ENCODE assay signal across 8 cellular contexts in genomic region chr3:47379488-47379899, GRCh38. TPM values are rescaled to one million over a fixed set of nuclear protein-coding genes. Genes with fewer than 3 reads are reported as not detected.
DNase-seq lines count a peak whose midpoint lies in the region; ATAC-seq, FAIRE-seq and TF ChIP-seq lines count a peak whose summit lies in the region.

No MANE protein-coding gene starts in this region.

- TF ChIP-seq POLR2A in GM12878 (IDR thresholded peaks at IDR 0.05; ENCODE audit: low read depth, low read length) = no peak

- H3K27ac ChIP-seq in heart right ventricle (peak overlapping the region in 6 of 10 donors; percentile 86 to 97 (median 94)), GM12878 (ENCODE audit: control insufficient read depth, insufficient read depth) (peak overlapping the region; percentile 91; the same call in 1 of the 2 replicates), mesenchymal stem cell (ENCODE audit: low read length, poor library complexity, severe bottlenecking) (no peak overlapping the region), urinary bladder (ENCODE audit: low read depth) (no peak overlapping the region)

- intact Hi-C loops in heart right ventricle (cut with DNase I) (no loop called here), left cardiac atrium (cut with DNase I) (no loop called here), GM12878 (cut with micrococcal nuclease; ENCODE audit: unreplicated experiment) (loop anchor here (10.0 kb wide), 1 partner anchor 95 kb away; the partner anchor contains the start of genes KIF9 and KLHL18)

- H3K27me3 ChIP-seq in heart right ventricle = no peaks in the 10 kb centered on the region
- H3K27me3 ChIP-seq in GM12878 (replicated peaks in 1 of 2; ENCODE audit: control insufficient read depth in 2 of 2, insufficient read depth in 2 of 2, low read length in 1 of 2) = no peaks in the 10 kb centered on the region
- no peaks in the 10 kb centered on the region for H3K27me3 ChIP-seq in mesenchymal stem cell (ENCODE audit: control insufficient read depth in 1 of 2, insufficient read depth in 1 of 2, low read length in 2 of 2)

- TF ChIP-seq CTCF in heart right ventricle (IDR thresholded peaks at IDR 0.05) (no peak), GM12878 (IDR thresholded peaks at IDR 0.05 in 2 of 3, conservative IDR thresholded peaks at IDR 0.05 in 1 of 3; ENCODE audit: control insufficient read depth in 2 of 3, extremely low read depth in 1 of 3, insufficient read depth in 1 of 3, low read depth in 3 of 3, low read length in 3 of 3) (no peak)

- no peak overlapping the region for H3K18ac ChIP-seq in mesenchymal stem cell (ENCODE audit: low read depth in 1 of 2, low read length in 2 of 2)

- H2BK120ac ChIP-seq in mesenchymal stem cell (ENCODE audit: low read depth, low read length) = no peak overlapping the region

- no peak overlapping the region for H4K91ac ChIP-seq in mesenchymal stem cell (ENCODE audit: low read length)

- no peak overlapping the region for H2BK12ac ChIP-seq in mesenchymal stem cell (ENCODE audit: low read length in 2 of 2)

- no peak overlapping the region for H2BK15ac ChIP-seq in mesenchymal stem cell (ENCODE audit: low read depth, poor library complexity, severe bottlenecking)

- H3K4me2 ChIP-seq in GM12878 (ENCODE audit: control insufficient read depth, insufficient read depth) (peak overlapping the region; percentile 88), mesenchymal stem cell (ENCODE audit: low read length, poor library complexity, severe bottlenecking) (peak overlapping the region; percentile 68)

- H2AFZ ChIP-seq in GM12878 (ENCODE audit: control insufficient read depth, low read depth, low read length) (no peak overlapping the region), mesenchymal stem cell (ENCODE audit: low read depth, low read length) (no peak overlapping the region)

- 88 to 89% methylated on average over 16 of the region's 16 CpGs for WGBS in heart right ventricle, 2 donors
- 89% methylated on average over 16 of the region's 16 CpGs for WGBS in GM12878 (ENCODE audit: insufficient coverage, insufficient replicate concordance, low lambda C conversion rate, missing lambda C conversion rate)
- 92% methylated on average over 16 of the region's 16 CpGs for WGBS in mesenchymal stem cell
- 90% methylated on average over 16 of the region's 16 CpGs for whole genome bisulfite sequencing in urinary bladder

- no peak for TF ChIP-seq EP300 in GM12878 (IDR thresholded peaks at IDR 0.05; ENCODE audit: borderline replicate concordance in 1 of 2, control insufficient read depth in 1 of 2, low read depth in 2 of 2, low read length in 2 of 2)

- no peak overlapping the region for H4K8ac ChIP-seq in mesenchymal stem cell (ENCODE audit: low read length)

- DNase-seq in heart right ventricle = no peak
- no peak for DNase-seq in left cardiac atrium
- DNase-seq in GM12878 (ENCODE audit: low read depth, low spot score) = no peak
- DNase-seq in mesenchymal stem cell = no peak
- no peak for DNase-seq in ecto neural progenitor cell (ENCODE audit: low spot score)
- no peak for DNase-seq in foreskin melanocyte
- no peak for DNase-seq in NCI-H1417 treated with DMSO at 0.1 percent for 48 hours (lab: John Stamatoyannopoulos, UW)

- H3K79me1 ChIP-seq in mesenchymal stem cell (replicated peaks; ENCODE audit: low read length, poor library complexity, severe bottlenecking) = peaks cover 14% of the 10 kb centered on the region

- no peak overlapping the region for H2BK5ac ChIP-seq in mesenchymal stem cell (ENCODE audit: low read depth, low read length, poor library complexity, severe bottlenecking)

- no peak overlapping the region for H3K23ac ChIP-seq in mesenchymal stem cell (ENCODE audit: low read length in 2 of 2)

- SMC1A ChIA-PET in GM12878 (lab: Charles Lee; ENCODE audit: uncharacterized antibody, unreplicated experiment) = interaction anchor here (0.6 to 1.3 kb wide), 2 partner anchors 14 to 17 kb away, joined by 3 to 5 read pairs; no protein-coding TSS in a partner anchor

- H3K36me3 ChIP-seq in heart right ventricle = no peaks in the 10 kb centered on the region
- no peaks in the 10 kb centered on the region for H3K36me3 ChIP-seq in GM12878 (ENCODE audit: control insufficient read depth in 2 of 2, insufficient read depth in 2 of 2, low read length in 1 of 2)
- peaks cover 0 to 8% of the 10 kb centered on the region in 2 experiments for H3K36me3 ChIP-seq in mesenchymal stem cell (ENCODE audit: control insufficient read depth in 1 of 2, insufficient read depth in 2 of 2, low read depth in 1 of 2, low read length in 2 of 2)
- no peaks in the 10 kb centered on the region for H3K36me3 ChIP-seq in urinary bladder (ENCODE audit: insufficient read depth)

- H2AK5ac ChIP-seq in mesenchymal stem cell (ENCODE audit: low read length, severe bottlenecking) = peak overlapping the region; percentile 44

- BruUV-seq in GM12878 (replicated peaks; lab: Mats Ljungman, UMichigan) = no TSS peak

- no peak overlapping the region for H3K14ac ChIP-seq in mesenchymal stem cell (ENCODE audit: low read length in 2 of 2)

- CTCF ChIA-PET in GM12878 (lab: Yijun Ruan, JAX) = interaction anchor here (1.1 kb wide), 1 partner anchor 470 kb away, joined by 3 read pairs; no protein-coding TSS in a partner anchor

- TF ChIP-seq RAD21 in GM12878 (IDR thresholded peaks at IDR 0.05; ENCODE audit: insufficient read depth, low read depth, low read length) = no peak

- no peak for FAIRE-seq in GM12878 (lab: Jason Lieb, UNC)

- POLR2A ChIA-PET in GM12878 (lab: Charles Lee) = interaction anchor here (0.7 to 1.6 kb wide), 2 partner anchors 68 to 400 kb away, joined by 3 to 5 read pairs; partner anchors contain the start of gene NBEAL2

- H3K9ac ChIP-seq in GM12878 (ENCODE audit: control insufficient read depth, insufficient read depth, low read length) (peak overlapping the region; percentile 93), mesenchymal stem cell (ENCODE audit: low read length) (peak overlapping the region; percentile 99)

- peak overlapping the region in 1 of 2 experiments; percentile 58 for H3K4ac ChIP-seq in mesenchymal stem cell (ENCODE audit: low read depth in 1 of 2, low read length in 2 of 2)

- peaks cover 7 to 48% (median 33%) of the 10 kb centered on the region in 9 donors for H3K4me1 ChIP-seq in heart right ventricle
- H3K4me1 ChIP-seq in GM12878 (ENCODE audit: control insufficient read depth, insufficient read depth, low read length) = peaks cover 18% of the 10 kb centered on the region
- H3K4me1 ChIP-seq in mesenchymal stem cell (ENCODE audit: control insufficient read depth, insufficient read depth, low read depth, low read length) = peaks cover 13% of the 10 kb centered on the region
- H3K4me1 ChIP-seq in urinary bladder (ENCODE audit: insufficient read depth) = peaks cover 1% of the 10 kb centered on the region

- ATAC-seq in heart right ventricle (no peak), left cardiac atrium (no peak), GM12878 (no peak)

- no peaks in the 10 kb centered on the region for H4K20me1 ChIP-seq in GM12878 (ENCODE audit: control insufficient read depth, insufficient read depth)

- in situ Hi-C loops in GM12878 (cut with MboI) = loop anchor here (10.0 kb wide), 1 partner anchor 665 kb away; the partner anchor contains the start of gene PRSS50

- H3K4me3 ChIP-seq in heart right ventricle (peak overlapping the region in 9 of 10 donors; percentile 70 to 94 (median 91)), GM12878 (peak overlapping the region; percentile 74), mesenchymal stem cell (ENCODE audit: insufficient read depth in 1 of 2, low read depth in 1 of 2, low read length in 2 of 2) (peak overlapping the region in 1 of 2 experiments; percentile 93), urinary bladder (ENCODE audit: low read depth, low read length) (peak overlapping the region; percentile 85)

- RAD21 ChIA-PET in GM12878 (lab: Charles Lee; ENCODE audit: unreplicated experiment) = interaction anchor here (0.6 to 1.1 kb wide), 2 partner anchors 26 to 33 kb away, joined by 4 read pairs; no protein-coding TSS in a partner anchor

- peaks cover 40% of the 10 kb centered on the region for H3K79me2 ChIP-seq in GM12878 (ENCODE audit: control insufficient read depth, insufficient read depth, low read length)

- H3K9me3 ChIP-seq in heart right ventricle (no peaks in the 10 kb centered on the region), GM12878 (replicated peaks; ENCODE audit: control insufficient read depth, insufficient read depth, low read length) (no peaks in the 10 kb centered on the region), mesenchymal stem cell (ENCODE audit: control insufficient read depth, low read length) (no peaks in the 10 kb centered on the region)

TF ChIP-seq in GM12878, 131 proteins besides CTCF, POLR2A, EP300 and RAD21 (continues in another document):
- no peak for TF ChIP-seq NFXL1 (IDR thresholded peaks at IDR 0.05; ENCODE audit: borderline replicate concordance)

RNA-seq across cellular contexts. Expression of gene PTPN23, which starts 1.3 kb away (rescaled TPM):
- total RNA-seq in heart right ventricle = 10 to 100 TPM; 16.4 to 23.4 (median 19.6) TPM
- polyA plus RNA-seq in heart right ventricle = 10 to 100 TPM in 1 of 2 donors, 1 to 10 TPM in 1; 9.2 to 23.0 TPM
- total RNA-seq in left cardiac atrium = 10 to 100 TPM; 24.1 to 24.8 TPM
- total RNA-seq in GM12878 (2013; cell fraction: nucleolus; rRNA removed) = 22.8 and 24.2 TPM in 2 replicates
- 4.1 and 4.4 TPM in 2 replicates for total RNA-seq in GM12878 (2014; rRNA removed)
- 3.7 and 4.2 TPM in 2 replicates for total RNA-seq in GM12878 (2014; rRNA removed; fragmentation: Illumina TruSeq; extraction: Trizol)
- total RNA-seq in GM12878 (2021) = 25.4 and 28.6 TPM in 2 replicates
- polyA plus RNA-seq in GM12878 (2011; ENCODE audit: low read depth) = 7.1 TPM
- 0.46 and 0.92 TPM in 2 replicates for polyA plus RNA-seq in GM12878 (2011; rRNA removed)
- polyA plus RNA-seq in GM12878 (2011; cell fraction: cytosol; rRNA removed) = 1.1 and 1.2 TPM in 2 replicates
- 14.9 and 23.1 TPM in 2 replicates for polyA plus RNA-seq in GM12878 (2011; cell fraction: nucleus; rRNA removed)
- polyA plus RNA-seq in GM12878 (2012) = 18.7 and 19.9 TPM in 2 replicates
- polyA plus RNA-seq in GM12878 (2014; fragmentation: Illumina TruSeq; extraction: Trizol) = 2.0 and 4.8 TPM in 2 replicates
- polyA plus RNA-seq in GM12878 (2014; fragmentation: Nextera tagmentation; extraction: Ambion mirVana) = under 1 TPM; 0.44 to 0.68 TPM
- polyA plus RNA-seq in GM12878 (2014; rRNA removed) = 6.9 and 11.9 TPM in 2 replicates
- polyA plus RNA-seq in GM12878 (2016; fragmentation: Nextera tagmentation; extraction: Ambion mirVana) = 10 to 100 TPM in 1 of 2 experiments, 1 to 10 TPM in 1; 9.8 to 10.5 TPM
- 3.5 and 9.7 TPM in 2 replicates for polyA minus RNA-seq in GM12878 (2011; rRNA and poly(A)+ RNA removed)
- polyA minus RNA-seq in GM12878 (2011; cell fraction: cytosol; rRNA and poly(A)+ RNA removed) = 5.1 and 5.3 TPM in 2 replicates
- 12.0 and 20.6 TPM in 2 replicates for polyA minus RNA-seq in GM12878 (2011; cell fraction: nucleus; rRNA and poly(A)+ RNA removed)
- polyA plus RNA-seq in mesenchymal stem cell (2013, experiment 1 of 2) = 27.7 TPM
- 26.0 TPM for polyA plus RNA-seq in mesenchymal stem cell (2013, experiment 2 of 2)
- total RNA-seq in urinary bladder = 12.4 TPM
- 21.4 TPM for polyA plus RNA-seq in urinary bladder

Comparison
In these comparisons a context has a peak if more than half of its experiments do, and no peak if none do; other contexts are left out.
1. H3K27ac ChIP-seq: peak in heart right ventricle (6 of 10) and GM12878 (single experiment); none in mesenchymal stem cell (single experiment) and urinary bladder (single experiment).